Comparison of ENCODE assay signal across 27 cellular contexts in the genomic region with DNA sequence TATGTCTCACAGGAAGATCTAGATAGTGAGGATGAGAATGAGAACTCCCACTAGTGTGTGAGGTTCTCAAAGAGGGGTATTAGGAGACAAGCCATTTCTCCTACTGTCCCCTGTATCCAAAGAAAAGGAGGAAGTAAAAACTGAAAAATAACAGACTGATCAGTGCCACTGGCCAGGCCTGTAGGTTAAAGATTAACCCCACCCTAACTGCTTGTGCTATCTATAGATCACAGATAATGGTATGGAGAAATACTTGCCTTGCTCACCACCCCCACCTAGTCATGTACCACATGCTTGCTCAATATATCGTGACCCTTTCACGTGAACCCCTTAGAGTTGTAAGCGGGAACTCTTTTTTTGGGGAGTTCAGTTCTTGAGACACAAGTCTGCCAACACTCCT.
"Had no signal": no experiment of that assay in that cellular context is flagged by ENCODE, and none has a peak within 500 bp of the region (broad histone marks: within the 10 kb centered on the region; RNA-seq: fewer than 3 reads in every experiment).

No MANE protein-coding gene starts in this region.

- H3K27me3 ChIP-seq: breast epithelium, SJSA1 had no signal

- H3K36me3 ChIP-seq: breast epithelium, SJSA1 had no signal

- H3K4me1 ChIP-seq: breast epithelium, SJSA1 had no signal

- H3K27ac ChIP-seq: breast epithelium, SJSA1 had no signal

- DNase-seq: activated B cell treated with CpG ODN at 0.5 μM for 24 hours; activated CD4-positive, alpha-beta T cell treated with anti-CD3 and anti-CD28 coated beads for 1 hour; activated CD4-positive, alpha-beta T cell treated with anti-CD3 and anti-CD28 coated beads, Interleukin-2, amount 10 ng/mL, durations not matched to agents 24 days and 14 days; activated CD4-positive, alpha-beta T cell treated with anti-CD3 and anti-CD28 coated beads, Interleukin-2, amount 50 U/mL, for 48 hours; activated CD8-positive, alpha-beta memory T cell treated with anti-CD3 and anti-CD28 coated beads, Interleukin-2, amount 10 ng/mL, durations not matched to agents 7 days and 5 days; activated effector memory CD4-positive, alpha-beta T cell treated with Interleukin-2 at 50 U/mL for 16 hours; activated naive CD4-positive, alpha-beta T cell; activated T-cell treated with anti-CD3 and anti-CD28 coated beads, Interleukin-2, amount 50 U/mL, for 24 hours; aorta; caudate nucleus; NCI-H1105; NCI-H1436; NCI-H1694 treated with DMSO at 0.1 percent for 48 hours; NCI-H2029 treated with DMSO at 0.1 percent for 48 hours; NCI-H345; NCI-H510A; NCI-H526 treated with DMSO at 0.1 percent for 48 hours; NCI-H82; PC-3; SHP77; T-helper 17 cell; T-helper 9 cell had no signal

- H3K4me3 ChIP-seq: breast epithelium, SJSA1 had no signal

- H3K9me3 ChIP-seq: breast epithelium, SJSA1 had no signal

- FAIRE-seq: RCC 7860, TTC549 had no signal

- ATAC-seq: activated CD8-positive, alpha-beta memory T cell treated with anti-CD3 and anti-CD28 coated beads, Interleukin-2, amount 10 ng/mL, durations not matched to agents 7 days and 5 days; PC-3; SK-N-SH treated with all-trans-retinoic acid at 6 μM for 48 hours; T-helper 17 cell had no signal
